In genomic region chr11:86068951-86069407, GRCh38 we compare ENCODE assay signal across 8 cellular contexts. TPM values are rescaled to one million over a fixed set of nuclear protein-coding genes. Genes with fewer than 3 reads are reported as not detected.
DNase-seq lines count a peak whose midpoint lies in the region; ATAC-seq and TF ChIP-seq lines count a peak whose summit lies in the region.

Gene PICALM, minus strand, starts transcription at chr11:86069084. Its CDS starts 304 bp downstream, at chr11:86068780.

- H3K27ac Mint-ChIP-seq in H9 (peak within 1 kb of the TSS; percentile 97 to 99 (median 98)), nephron progenitor cell (peak within 1 kb of the TSS; percentile 98)
- peak within 1 kb of the TSS; percentile 96 to 98 for H3K27ac Mint-ChIP-seq in stimulated activated naive CD8-positive, alpha-beta T cell treated with anti-CD3 and anti-CD28 coated beads, Interleukin-15, amount 100 ng/mL, for 72 hours

- peak within 1 kb of the TSS; percentile 96 for H3K18ac ChIP-seq in H9 (ENCODE audit: insufficient read length, low read depth, low read length)

- H2BK120ac ChIP-seq in H9 (ENCODE audit: low read depth, low read length, poor library complexity, severe bottlenecking), result peak within 1 kb of the TSS; percentile 94

- H4K20me1 ChIP-seq in H9 (ENCODE audit: control insufficient read depth, insufficient read depth, insufficient read length), result no peaks in the 10 kb centered on the region

- no CpG with 5 or more reads among the region's 48 CpGs for WGBS in H9 (ENCODE audit: extremely low coverage, insufficient read length, low lambda C conversion rate)

- H3K56ac ChIP-seq in H9 (ENCODE audit: insufficient read length, low read depth, low read length), result no peak within 1 kb of the TSS

- peak within 1 kb of the TSS; percentile 81 for H3K4me3 ChIP-seq in MG63
- H3K4me3 ChIP-seq in fibroblast of the aortic adventitia (ENCODE audit: low read depth, low read length), result peak within 1 kb of the TSS; percentile 90

- H2AK5ac ChIP-seq in H9 (ENCODE audit: insufficient read length, low read length), result no peak within 1 kb of the TSS

- peak within 1 kb of the TSS; percentile 47 for H4K91ac ChIP-seq in H9 (ENCODE audit: insufficient read length, low read depth, low read length)

- H3K4me3 Mint-ChIP-seq in H9 (peak within 1 kb of the TSS; percentile 99 to 100), nephron progenitor cell (peak within 1 kb of the TSS; percentile 94)
- H3K4me3 Mint-ChIP-seq in stimulated activated naive CD8-positive, alpha-beta T cell treated with anti-CD3 and anti-CD28 coated beads, Interleukin-15, amount 100 ng/mL, for 72 hours, result peak within 1 kb of the TSS; percentile 95 to 97

- peak within 1 kb of the TSS; percentile 98 for H3T11ph ChIP-seq in H9 (ENCODE audit: low read length)

- H2BK20ac ChIP-seq in H9 (ENCODE audit: low read depth, low read length, poor library complexity, severe bottlenecking), result peak within 1 kb of the TSS; percentile 96

- H3K27me3 Mint-ChIP-seq in H9 (ENCODE audit: low read depth) (no peaks in the 10 kb centered on the region; the same call in 1 of the 2 replicates), nephron progenitor cell (ENCODE audit: low read depth, poor library complexity) (no peaks in the 10 kb centered on the region)
- H3K27me3 Mint-ChIP-seq in stimulated activated naive CD8-positive, alpha-beta T cell treated with anti-CD3 and anti-CD28 coated beads, Interleukin-15, amount 100 ng/mL, for 72 hours, result no peaks in the 10 kb centered on the region

- H3K27me3 ChIP-seq in H9 (ENCODE audit: insufficient read depth, low read length) (no peaks in the 10 kb centered on the region), MG63 (no peaks in the 10 kb centered on the region)

- peaks cover 34% of the 10 kb centered on the region for H3K79me2 ChIP-seq in H9 (ENCODE audit: insufficient read depth, low read length)

- peak within 1 kb of the TSS; percentile 67 for H4K5ac ChIP-seq in H9 (ENCODE audit: insufficient read length, low read depth, low read length)

- H3K4me1 ChIP-seq in H9 (ENCODE audit: insufficient read depth, low read length), result no peaks in the 10 kb centered on the region; the same call in 1 of the 2 replicates

- H3K9me3 Mint-ChIP-seq in H9 (no peaks in the 10 kb centered on the region; a peak in 1 of 5 replicates), nephron progenitor cell (no peaks in the 10 kb centered on the region)
- peaks cover 0 to 3% of the 10 kb centered on the region in 2 donors for H3K9me3 Mint-ChIP-seq in stimulated activated naive CD8-positive, alpha-beta T cell treated with anti-CD3 and anti-CD28 coated beads, Interleukin-15, amount 100 ng/mL, for 72 hours

- H3K36me3 ChIP-seq in MG63, result peaks cover 8% of the 10 kb centered on the region; the same call in 1 of the 2 replicates

- 0 out of 7 replicates have a peak, but pooled peaks cover 0 to 3% (median 0%) of the 10 kb centered on the region in 3 experiments for H3K36me3 Mint-ChIP-seq in H9 (ENCODE audit: insufficient read depth in 1 of 3, low read depth in 3 of 3)
- H3K36me3 Mint-ChIP-seq in nephron progenitor cell (ENCODE audit: low read depth), result peaks cover 4% of the 10 kb centered on the region

- no peak within 1 kb of the TSS for H2BK15ac ChIP-seq in H9 (ENCODE audit: low read depth, low read length)

- H3K27ac ChIP-seq in H9 (ENCODE audit: insufficient read length, low read depth, low read length), result peak within 1 kb of the TSS; percentile 95

- peak within 1 kb of the TSS; percentile 84 for H2BK12ac ChIP-seq in H9 (ENCODE audit: insufficient read length, low read depth, low read length)

- H2BK5ac ChIP-seq in H9 (ENCODE audit: insufficient read length, low read length), result peak within 1 kb of the TSS; percentile 73

- DNase-seq in ELR (ENCODE audit: low read depth), result peak; percentile 99
- peak; percentile 98 for DNase-seq in H9
- peak; percentile 98 for DNase-seq in MG63
- peak; percentile 97 for DNase-seq in SHP77 treated with DMSO at 0.1 percent for 48 hours (lab: John Stamatoyannopoulos, UW)
- peak; percentile 98 for DNase-seq in activated effector memory CD4-positive, alpha-beta T cell treated with anti-CD3 and anti-CD28 coated beads, Interleukin-2, amount 50 U/mL, for 16 hours
- DNase-seq in fibroblast of the aortic adventitia (ENCODE audit: low read depth), result peak; percentile 97
- DNase-seq in nephron progenitor cell, result peak; percentile 98
- DNase-seq in stimulated activated naive CD8-positive, alpha-beta T cell treated with anti-CD3 and anti-CD28 coated beads, Interleukin-15, amount 100 ng/mL, for 72 hours, result peak; percentile 95 to 98

- H3K14ac ChIP-seq in H9 (ENCODE audit: insufficient read depth, low read length), result peak within 1 kb of the TSS; percentile 95

- H3K23ac ChIP-seq in H9 (ENCODE audit: insufficient read length, low read depth, low read length), result no peak within 1 kb of the TSS

- H3K9me3 ChIP-seq in H9 (ENCODE audit: control insufficient read depth, low read depth, low read length) (no peaks in the 10 kb centered on the region), MG63 (no peaks in the 10 kb centered on the region)

- H3K79me1 ChIP-seq in H9 (ENCODE audit: insufficient read depth, low read depth, low read length, poor library complexity, severe bottlenecking), result peaks cover 7% of the 10 kb centered on the region

- H3K4me2 ChIP-seq in H9 (ENCODE audit: insufficient read depth, insufficient read length, low read length), result peak within 1 kb of the TSS; percentile 87

- H2AFZ ChIP-seq in H9 (ENCODE audit: low read length), result peak within 1 kb of the TSS; percentile 11

- peak within 1 kb of the TSS; percentile 94 for H3K9ac ChIP-seq in H9 (ENCODE audit: extremely low read depth, insufficient read length, low read length)

- peak within 1 kb of the TSS; percentile 92; the same call in 1 of the 2 replicates for H3K4ac ChIP-seq in H9 (ENCODE audit: low read depth, low read length)

- peak; percentile 91 for ATAC-seq in stimulated activated naive CD8-positive, alpha-beta T cell treated with anti-CD3 and anti-CD28 coated beads, Interleukin-15, amount 100 ng/mL, for 72 hours

- peaks cover 6% of the 10 kb centered on the region for H3K23me2 ChIP-seq in H9 (ENCODE audit: insufficient read length, low read depth, low read length, poor library complexity, severe bottlenecking)

- TF ChIP-seq CTCF in H9 (conservative IDR thresholded peaks at IDR 0.05) (no peak), fibroblast of the aortic adventitia (IDR thresholded peaks at IDR 0.05; ENCODE audit: insufficient read depth, low read length) (no peak), nephron progenitor cell (IDR thresholded peaks at IDR 0.05) (no peak)

- H3K4me1 Mint-ChIP-seq in H9, result peaks cover 36 to 39% of the 10 kb centered on the region in 2 experiments
- peaks cover 38% of the 10 kb centered on the region for H3K4me1 Mint-ChIP-seq in nephron progenitor cell
- peaks cover 29% of the 10 kb centered on the region for H3K4me1 Mint-ChIP-seq in stimulated activated naive CD8-positive, alpha-beta T cell treated with anti-CD3 and anti-CD28 coated beads, Interleukin-15, amount 100 ng/mL, for 72 hours

- no peak within 1 kb of the TSS for H4K8ac ChIP-seq in H9 (replicated peaks; ENCODE audit: insufficient read length, low read depth, low read length)

RNA-seq across cellular contexts. Expression of gene PICALM, which starts in this region (rescaled TPM):
- total RNA-seq in H9 (2021) (76.4 and 80.4 TPM in 2 replicates), fibroblast of the aortic adventitia (ENCODE audit: low replicate concordance) (280 and 318 TPM in 2 replicates)
- total RNA-seq in MG63 (2014; rRNA removed; shearing (Covaris generic); ENCODE audit: low replicate concordance), result 90.0 and 114 TPM in 2 replicates

Comparison
In these comparisons a context has a peak if more than half of its experiments do, and no peak if none do; other contexts are left out.
1. Peak in every context shown above with its lines: DNase-seq, ATAC-seq, H3K4me3 ChIP-seq and H3K27ac ChIP-seq.